ENCODE assay signal across 16 cellular contexts in genomic region chr10:11204355-11204879, GRCh38.
DNase-seq lines count a peak whose midpoint lies in the region; ATAC-seq, FAIRE-seq and TF ChIP-seq lines count a peak whose summit lies in the region.
"Had no signal": no experiment of that assay in that cellular context is flagged by ENCODE, and none has a peak within 500 bp of the region (broad histone marks: within the 10 kb centered on the region; RNA-seq: fewer than 3 reads in every experiment).

No MANE protein-coding gene starts in this region.

- H3K36me3 Mint-ChIP-seq in CD4-positive, alpha-beta memory T cell, result peaks cover 78 to 99% of the 10 kb centered on the region in 2 donors
- H3K36me3 Mint-ChIP-seq in nephron (ENCODE audit: low read depth), result peaks cover 14% of the 10 kb centered on the region

- TF ChIP-seq POLR2A in H1 (IDR thresholded peaks at IDR 0.05; ENCODE audit: control extremely low read depth in 1 of 2, low read depth in 2 of 2, low read length in 2 of 2), result no peak

- 0 out of 2 replicates have a peak overlapping the region, but pooled peaks have one; percentile 69 for H2BK12ac ChIP-seq in H1 (ENCODE audit: low read depth, low read length)

- no peaks in the 10 kb centered on the region for H3K9me3 ChIP-seq in CD4-positive, alpha-beta memory T cell (ENCODE audit: control insufficient read depth in 1 of 2, low read length in 2 of 2)
- H3K9me3 ChIP-seq in SJCRH30 (replicated peaks), result no peaks in the 10 kb centered on the region
- no peaks in the 10 kb centered on the region for H3K9me3 ChIP-seq in H1 (ENCODE audit: insufficient read depth in 2 of 2, low read depth in 1 of 2, low read length in 1 of 2)

- H4K91ac ChIP-seq in H1 (replicated peaks; ENCODE audit: insufficient read length, low read length), result no peak overlapping the region

- H3K9me3 Mint-ChIP-seq in CD4-positive, alpha-beta memory T cell, result peaks cover 0 to 3% (median 1%) of the 10 kb centered on the region in 8 donors
- H3K9me3 Mint-ChIP-seq in nephron, result no peaks in the 10 kb centered on the region
- H3K9me3 Mint-ChIP-seq: dendritic cell treated with granulocyte-macrophage colony-stimulating factor and Interleukin-4, amounts not matched to agents 40 ng/mL and 50 ng/mL, for 4 days had no signal

- H4K5ac ChIP-seq in H1 (ENCODE audit: insufficient read length, low read depth, low read length), result peak overlapping the region; percentile 13

- no peak for FAIRE-seq in H1 (lab: Jason Lieb, UNC)
- FAIRE-seq: G401.6, keratinocyte had no signal

- H3K23me2 ChIP-seq in H1 (ENCODE audit: low read depth, low read length), result no peaks in the 10 kb centered on the region

- no peak for DNase-seq in CD4-positive, alpha-beta memory T cell
- DNase-seq in SJCRH30 (peak; percentile 79 to 81), H1 (ENCODE audit: low read depth in 1 of 2, low spot score in 2 of 2) (peak in 1 of 2 experiments; percentile 56), COLO668 (lab: John Stamatoyannopoulos, UW; ENCODE audit: unreplicated experiment) (no peak), occipital lobe (lab: John Stamatoyannopoulos, UW) (no peak)
- DNase-seq in activated CD4-positive, alpha-beta T cell treated with anti-CD3 and anti-CD28 coated beads, Interleukin-2, amount 50 U/mL, for 4 hours, result no peak
- DNase-seq: NCI-H1436 treated with DMSO at 0.1 percent for 48 hours, NCI-H69, SHP77 treated with DMSO at 0.1 percent for 48 hours, stomach, WERI-Rb-1 had no signal

- H3K27me3 ChIP-seq in CD4-positive, alpha-beta memory T cell (ENCODE audit: insufficient read depth, low read length), result no peaks in the 10 kb centered on the region
- H3K27me3 ChIP-seq in SJCRH30 (no peaks in the 10 kb centered on the region), H1 (replicated peaks in 1 of 4; ENCODE audit: control insufficient read depth in 3 of 4, extremely low read depth in 1 of 4, insufficient read depth in 3 of 4, low read length in 3 of 4) (no peaks in the 10 kb centered on the region)
- H3K27me3 ChIP-seq: stomach had no signal

- TF ChIP-seq EP300 in H1 (IDR thresholded peaks at IDR 0.05; ENCODE audit: borderline replicate concordance in 1 of 2, low read depth in 2 of 2, low read length in 2 of 2), result no peak; a peak in 1 of 3 replicates

- TF ChIP-seq CTCF in H1 (IDR thresholded peaks at IDR 0.05; ENCODE audit: control extremely low read depth in 1 of 3, insufficient read depth in 1 of 3, low read depth in 1 of 3, low read length in 3 of 3) (no peak), nephron (IDR thresholded peaks at IDR 0.05; ENCODE audit: unreplicated experiment in 3 of 3) (no peak)

- no peak overlapping the region for H3K4me3 ChIP-seq in CD4-positive, alpha-beta memory T cell (ENCODE audit: low read length in 2 of 2)
- H3K4me3 ChIP-seq in SJCRH30 (no peak overlapping the region; the same call in 1 of the 2 replicates), H1 (ENCODE audit: extremely low read depth in 1 of 4, insufficient read depth in 2 of 4, low read depth in 3 of 4, low read length in 4 of 4) (peak overlapping the region in 2 of 4 experiments; percentile 11 to 20; a peak in 3 of 8 replicates)

- no peak overlapping the region for H3K14ac ChIP-seq in H1 (ENCODE audit: insufficient read length)

- peaks cover 84 to 100% (median 93%) of the 10 kb centered on the region in 4 donors for H3K4me1 Mint-ChIP-seq in CD4-positive, alpha-beta memory T cell
- peaks cover 58% of the 10 kb centered on the region for H3K4me1 Mint-ChIP-seq in nephron

- H3K79me2 ChIP-seq in H1 (ENCODE audit: control insufficient read depth in 1 of 2, insufficient read depth in 2 of 2, low read length in 2 of 2), result no peaks in the 10 kb centered on the region

- intact Hi-C loops in CD4-positive, alpha-beta memory T cell (cut with micrococcal nuclease), result loop anchor here (2.0 kb wide), 1 partner anchor 14 kb away; no protein-coding TSS in a partner anchor

- POLR2A ChIA-PET in CD4-positive, alpha-beta memory T cell (lab: Charles Lee; ENCODE audit: partially characterized antibody), result interaction anchor here (1.0 to 2.0 kb wide), 3 partner anchors 9 to 39 kb away, joined by 3 to 7 read pairs (median 4); no protein-coding TSS in a partner anchor
- POLR2A ChIA-PET in H1 (lab: Charles Lee; ENCODE audit: partially characterized antibody), result no interaction called here

- no peak overlapping the region for H3K23ac ChIP-seq in H1 (ENCODE audit: insufficient read length)

- no peak for ATAC-seq in HG02884 (IDR thresholded peaks at IDR 0.05; ENCODE audit: unreplicated experiment)

- H3K56ac ChIP-seq in H1 (replicated peaks; ENCODE audit: insufficient read length, low read depth, low read length), result no peak overlapping the region

- no peak overlapping the region for H2BK20ac ChIP-seq in H1 (ENCODE audit: low read length)

- no peak overlapping the region for H3K4ac ChIP-seq in H1 (replicated peaks; ENCODE audit: insufficient read length, low read depth, low read length)

- CTCF ChIA-PET in CD4-positive, alpha-beta memory T cell (lab: Charles Lee; ENCODE audit: partially characterized antibody), result no interaction called here
- CTCF ChIA-PET in H1 (lab: Charles Lee; ENCODE audit: partially characterized antibody), result interaction anchor here (0.5 to 1.7 kb wide), 3 partner anchors 38 to 884 kb away, joined by 3 to 4 read pairs (median 3); no protein-coding TSS in a partner anchor

- peak overlapping the region; percentile 5 for H3K27ac ChIP-seq in CD4-positive, alpha-beta memory T cell (ENCODE audit: low read depth, low read length)
- H3K27ac ChIP-seq in SJCRH30 (peak overlapping the region; percentile 73), H1 (ENCODE audit: low read depth, low read length) (0 out of 2 replicates have a peak overlapping the region, but pooled peaks have one; percentile 69)
- H3K27ac ChIP-seq: WERI-Rb-1 had no signal

- peak overlapping the region; percentile 22 to 94 (median 43) for H3K27ac Mint-ChIP-seq in CD4-positive, alpha-beta memory T cell
- peak overlapping the region in 1 of 3 experiments; percentile 25 for H3K27ac Mint-ChIP-seq in nephron
- H3K27ac Mint-ChIP-seq: dendritic cell treated with granulocyte-macrophage colony-stimulating factor and Interleukin-4, amounts not matched to agents 40 ng/mL and 50 ng/mL, for 4 days had no signal

- H3K9ac ChIP-seq in H1 (replicated peaks in 1 of 4; ENCODE audit: extremely low read depth in 1 of 4, low read depth in 3 of 4, low read length in 3 of 4), result no peak overlapping the region

- peaks cover 55% of the 10 kb centered on the region for H3K36me3 ChIP-seq in CD4-positive, alpha-beta memory T cell (ENCODE audit: insufficient read depth, low read length)
- H3K36me3 ChIP-seq in SJCRH30 (peaks cover 23% of the 10 kb centered on the region), H1 (ENCODE audit: control insufficient read depth in 2 of 4, insufficient read depth in 4 of 4, low read length in 3 of 4) (no peaks in the 10 kb centered on the region)
- H3K36me3 ChIP-seq: WERI-Rb-1 had no signal

- H3K4me1 ChIP-seq in CD4-positive, alpha-beta memory T cell (ENCODE audit: insufficient read depth, low read length), result peaks cover 99% of the 10 kb centered on the region
- peaks cover 49% of the 10 kb centered on the region for H3K4me1 ChIP-seq in SJCRH30
- peaks cover 9 to 20% (median 11%) of the 10 kb centered on the region in 4 experiments for H3K4me1 ChIP-seq in H1 (replicated peaks in 1 of 4; ENCODE audit: control insufficient read depth in 3 of 4, insufficient read depth in 4 of 4, low read length in 3 of 4)

- H4K8ac ChIP-seq in H1 (ENCODE audit: extremely low read depth, insufficient read depth, low read length), result no peak overlapping the region

- WGBS in H1 (ENCODE audit: extremely low coverage in 1 of 2, insufficient coverage in 1 of 2, insufficient read length in 1 of 2, insufficient replicate concordance in 2 of 2, low coverage in 1 of 2, low lambda C conversion rate in 2 of 2, missing lambda C conversion rate in 1 of 2), 2 experiments, result 53% methylated on average over 18 of the region's 18 CpGs; no CpG with 5 or more reads in 1 of the 2 experiments

- no peaks in the 10 kb centered on the region for H4K20me1 ChIP-seq in H1 (replicated peaks in 1 of 2; ENCODE audit: control insufficient read depth in 1 of 2, insufficient read depth in 2 of 2, low read length in 2 of 2)

- TF ChIP-seq RAD21 in H1 (IDR thresholded peaks at IDR 0.05 in 1 of 2, conservative IDR thresholded peaks at IDR 0.05 in 1 of 2; ENCODE audit: low read depth in 2 of 2, low read length in 2 of 2), result no peak; a peak in 1 of 4 replicates

- no peak overlapping the region for H2AK5ac ChIP-seq in H1 (ENCODE audit: low read depth, low read length)

- no peak overlapping the region for H2BK120ac ChIP-seq in H1 (replicated peaks; ENCODE audit: low read depth, low read length)

- H3K18ac ChIP-seq in H1 (ENCODE audit: extremely low read depth, low read length), result no peak overlapping the region

- H2AFZ ChIP-seq in H1 (ENCODE audit: low read length), result no peak overlapping the region

- H3K4me2 ChIP-seq in H1 (ENCODE audit: insufficient read depth in 1 of 2, low read depth in 2 of 2, low read length in 2 of 2), result peak overlapping the region; percentile 50

- H3K79me1 ChIP-seq in H1 (ENCODE audit: low read depth, low read length), result no peaks in the 10 kb centered on the region

- H2BK15ac ChIP-seq in H1 (ENCODE audit: low read length), result no peak overlapping the region

- H3K27me3 Mint-ChIP-seq in CD4-positive, alpha-beta memory T cell, result no peaks in the 10 kb centered on the region
- peaks cover 26% of the 10 kb centered on the region for H3K27me3 Mint-ChIP-seq in nephron (ENCODE audit: low read depth)
- H3K27me3 Mint-ChIP-seq: dendritic cell treated with granulocyte-macrophage colony-stimulating factor and Interleukin-4, amounts not matched to agents 40 ng/mL and 50 ng/mL, for 4 days had no signal

- H2BK5ac ChIP-seq in H1 (ENCODE audit: low read depth, low read length), result no peak overlapping the region; the same call in 1 of the 2 replicates

- peak overlapping the region in 2 of 8 donors; percentile 18 to 53 for H3K4me3 Mint-ChIP-seq in CD4-positive, alpha-beta memory T cell
- peak overlapping the region in 2 of 3 experiments; percentile 3 to 4 for H3K4me3 Mint-ChIP-seq in nephron
- H3K4me3 Mint-ChIP-seq: dendritic cell treated with granulocyte-macrophage colony-stimulating factor and Interleukin-4, amounts not matched to agents 40 ng/mL and 50 ng/mL, for 4 days had no signal

TF ChIP-seq in H1, 55 proteins besides CTCF, POLR2A, EP300 and RAD21 (continues in another document):
- no peak for TF ChIP-seq JUND (IDR thresholded peaks at IDR 0.05; ENCODE audit: low read length)
- TF ChIP-seq BACH1 (IDR thresholded peaks at IDR 0.05; ENCODE audit: low read length), result no peak
- TF ChIP-seq, protein P1, sequence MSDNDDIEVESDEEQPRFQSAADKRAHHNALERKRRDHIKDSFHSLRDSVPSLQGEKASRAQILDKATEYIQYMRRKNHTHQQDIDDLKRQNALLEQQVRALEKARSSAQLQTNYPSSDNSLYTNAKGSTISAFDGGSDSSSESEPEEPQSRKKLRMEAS (IDR thresholded peaks at IDR 0.05), result 0 out of 2 replicates have a peak, but pooled peaks have one; percentile 9
- TF ChIP-seq RBBP5 (IDR thresholded peaks at IDR 0.05; ENCODE audit: borderline replicate concordance, low read depth, low read length), result peak; percentile 52; the same call in 1 of the 2 replicates
- peak; percentile 41 for TF ChIP-seq TAF7 (optimal IDR thresholded peaks at IDR 0.05; ENCODE audit: borderline replicate concordance, low read depth, low read length)
- TF ChIP-seq TEAD4 (IDR thresholded peaks at IDR 0.05; ENCODE audit: low read depth, low read length), result peak; percentile 56
- peak; percentile 94 for TF ChIP-seq ASH2L (IDR thresholded peaks at IDR 0.05; ENCODE audit: low read length)

Comparison
In these comparisons a context has a peak if more than half of its experiments do, and no peak if none do; other contexts are left out.
1. DNase-seq: peak in SJCRH30 (2 of 2); none in CD4-positive, alpha-beta memory T cell (0 of 5), COLO668 (single experiment), occipital lobe (single experiment) and activated CD4-positive, alpha-beta T cell treated with anti-CD3 and anti-CD28 coated beads, Interleukin-2, amount 50 U/mL, for 4 hours (0 of 2).
2. H3K27ac ChIP-seq: peak in every context shown above with its lines; median percentile 73 in SJCRH30; 69 in H1; 5 in CD4-positive, alpha-beta memory T cell.